ENCODE assay signal across 22 cellular contexts in genomic region chr22:35442471-35442870, GRCh38.
"Had no signal": no experiment of that assay in that cellular context is flagged by ENCODE, and none has a peak within 500 bp of the region (broad histone marks: within the 10 kb centered on the region; RNA-seq: fewer than 3 reads in every experiment).

No MANE protein-coding gene starts in this region.

- FAIRE-seq: bronchial epithelial cell, frontal cortex, islet of Langerhans, pancreas, small intestine had no signal

- H3K27ac ChIP-seq: left ventricle myocardium inferior, pancreas, prostate gland had no signal

- ATAC-seq: activated naive CD4-positive, alpha-beta T cell treated with anti-CD3 and anti-CD28 coated beads, Interleukin-2, amount 50 U/mL, for 72 hours; activated T-cell treated with anti-CD3 and anti-CD28 coated beads, Interleukin-2, amount 50 U/mL, for 72 hours; pancreas; sciatic nerve; stimulated activated effector memory CD8-positive, alpha-beta T cell treated with anti-CD3 and anti-CD28 coated beads, Interleukin-12 subunit alpha, Interleukin-12 subunit beta, amount 100 ng/mL, for 72 hours; stimulated activated naive CD8-positive, alpha-beta T cell treated with anti-CD3 and anti-CD28 coated beads, Interleukin-15, amount 100 ng/mL, for 72 hours had no signal

- H3K4me1 ChIP-seq: left ventricle myocardium inferior, pancreas, prostate gland had no signal

- H3K36me3 ChIP-seq: left ventricle myocardium inferior, pancreas, prostate gland had no signal

- H3K9me3 ChIP-seq: left ventricle myocardium inferior, pancreas, prostate gland had no signal

- H3K4me3 ChIP-seq: left ventricle myocardium inferior, lung, pancreas, prostate gland had no signal

- DNase-seq: activated CD4-positive, alpha-beta T cell treated with anti-CD3 and anti-CD28 coated beads, Interleukin-2, amount 50 U/mL, for 1 hour; activated CD4-positive, CD25-positive, alpha-beta regulatory T cell treated with anti-CD3 and anti-CD28 coated beads, Interleukin-2, amount 50 U/mL, for 72 hours; activated naive CD4-positive, alpha-beta T cell; activated T-cell treated with anti-CD3 and anti-CD28 coated beads for 4 hours; activated T-cell treated with anti-CD3 and anti-CD28 coated beads, Interleukin-2, amount 50 U/mL, for 72 hours; endodermal cell; left ventricle myocardium inferior; pancreas; retina; small intestine; stimulated activated CD4-positive, alpha-beta T cell treated with anti-CD3 and anti-CD28 coated beads, Interleukin-4, amount 100 ng/mL, for 24 hours; stimulated activated naive CD8-positive, alpha-beta T cell treated with anti-CD3 and anti-CD28 coated beads, Interleukin-15, amount 100 ng/mL, for 72 hours; substantia nigra; T1000 had no signal

- H3K27me3 ChIP-seq: pancreas had no signal
